ENCODE assay signal across 9 cellular contexts in the genomic region with DNA sequence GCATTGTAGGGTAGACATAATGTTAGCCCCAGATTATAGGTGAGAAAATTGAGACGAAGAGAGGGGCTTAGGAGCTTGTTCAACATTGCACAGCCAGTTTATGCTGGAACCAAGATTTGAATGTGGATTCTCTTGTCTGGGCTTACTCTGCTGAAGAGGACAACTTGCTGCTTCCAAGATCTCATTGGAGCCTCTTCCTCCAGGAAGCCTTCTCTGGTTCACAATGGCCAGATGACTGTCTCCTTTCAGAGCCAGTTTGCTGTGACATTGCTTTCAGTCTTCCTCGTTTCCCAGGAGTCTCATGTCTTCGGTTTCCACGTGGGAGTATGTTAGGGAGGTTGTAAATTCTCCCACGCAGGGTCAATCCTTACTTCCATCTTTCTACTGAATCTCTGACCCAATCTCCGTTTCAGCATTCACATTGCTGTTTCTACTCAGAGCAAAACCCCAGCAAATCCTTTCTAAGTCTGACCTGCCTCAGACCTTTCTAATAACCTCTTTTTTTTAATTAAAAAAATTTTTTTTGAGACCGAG.
"Had no signal": no experiment of that assay in that cellular context is flagged by ENCODE, and none has a peak within 500 bp of the region (broad histone marks: within the 10 kb centered on the region; RNA-seq: fewer than 3 reads in every experiment).

No MANE protein-coding gene starts in this region.

- FAIRE-seq: H1, H54, HepG2 had no signal

- H3K4me3 ChIP-seq: GM23338 had no signal

- H3K4me2 ChIP-seq: GM23338 had no signal

- ATAC-seq: GM23338, HepG2 had no signal

- DNase-seq: H9, HCEC 1CT, HFFc6, KG1 had no signal

- H3K27ac ChIP-seq: HL-60 had no signal
